10 cellular contexts compared by ENCODE assay signal in the genomic region with DNA sequence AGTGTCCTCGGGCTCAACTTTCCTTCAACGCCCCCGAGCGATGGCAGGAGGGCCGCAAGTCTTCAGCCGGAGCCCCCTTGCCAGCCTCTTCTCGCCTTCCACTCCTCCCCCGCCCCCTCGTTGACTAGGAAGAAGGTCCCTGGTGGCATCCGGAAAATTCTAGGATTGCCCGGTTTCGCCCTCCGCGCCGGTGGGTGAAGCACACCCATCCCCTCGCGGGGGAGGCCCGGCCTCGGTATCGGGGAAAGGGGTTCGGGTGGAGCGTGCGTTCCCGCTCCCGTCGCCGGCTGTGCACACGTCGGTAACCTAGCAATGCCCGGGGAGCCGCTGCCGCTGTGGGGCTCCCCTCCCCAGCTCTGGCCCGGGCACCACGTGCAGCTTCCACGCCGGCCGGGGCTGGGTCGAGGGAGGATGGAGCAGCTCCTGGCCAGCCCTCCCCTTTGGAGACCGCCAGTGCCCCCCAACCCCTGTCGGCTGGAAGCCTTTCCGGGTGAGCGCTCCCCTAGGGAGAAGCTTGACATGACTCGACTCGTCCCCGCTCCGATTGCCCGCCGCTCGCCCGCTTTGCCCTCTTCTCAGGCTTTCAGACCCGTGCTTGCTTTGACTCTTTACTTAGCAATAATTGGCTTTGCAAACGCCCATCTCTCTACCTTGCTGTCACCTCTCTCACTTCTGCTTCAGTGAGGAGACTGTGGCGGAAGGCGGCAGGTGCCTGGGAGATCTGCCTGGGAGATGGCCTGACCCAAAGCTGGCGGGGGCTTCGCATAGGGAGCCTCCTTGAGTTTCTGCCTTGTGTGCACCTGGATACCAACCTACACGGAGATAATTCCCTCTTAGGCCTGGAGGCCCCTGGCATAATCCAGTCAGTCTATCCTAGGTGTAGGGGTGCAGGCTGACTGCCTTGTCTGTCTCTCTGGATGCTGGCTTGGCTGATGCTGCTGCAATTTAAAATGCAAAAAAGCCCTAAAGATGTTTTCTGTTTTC. TPM values are rescaled to one million over a fixed set of nuclear protein-coding genes. Genes with fewer than 3 reads are reported as not detected.
DNase-seq lines count a peak whose midpoint lies in the region; ATAC-seq and TF ChIP-seq lines count a peak whose summit lies in the region.
"Had no signal": no experiment of that assay in that cellular context is flagged by ENCODE, and none has a peak within 500 bp of the region (broad histone marks: within the 10 kb centered on the region; RNA-seq: fewer than 3 reads in every experiment).

No MANE protein-coding gene starts in this region.

- H3K36me3 ChIP-seq in gastrocnemius medialis, result no peaks in the 10 kb centered on the region

- peak; percentile 40 to 43 for ATAC-seq in activated T-cell treated with anti-CD3 and anti-CD28 coated beads, Interleukin-2, amount 50 U/mL, for 72 hours (replicated peaks in 1 of 2)
- ATAC-seq in gastrocnemius medialis, result no peak

- H3K36me3 Mint-ChIP-seq in activated T-cell treated with anti-CD3 and anti-CD28 coated beads, Interleukin-2, amount 50 U/mL, for 72 hours (ENCODE audit: insufficient read depth in 2 of 2), result no peaks in the 10 kb centered on the region
- H3K36me3 Mint-ChIP-seq in CD14-positive monocyte, result no peaks in the 10 kb centered on the region

- no peaks in the 10 kb centered on the region for H3K9me3 ChIP-seq in gastrocnemius medialis

- H3K27me3 Mint-ChIP-seq in activated T-cell treated with anti-CD3 and anti-CD28 coated beads, Interleukin-2, amount 50 U/mL, for 72 hours (ENCODE audit: low read depth), result peaks cover 64% of the 10 kb centered on the region
- peaks cover 65 to 87% (median 80%) of the 10 kb centered on the region in 3 donors for H3K27me3 Mint-ChIP-seq in CD14-positive monocyte (ENCODE audit: low read depth in 3 of 3)

- TF ChIP-seq POLR2A in gastrocnemius medialis (IDR thresholded peaks at IDR 0.05) (no peak), erythroblast (IDR thresholded peaks at IDR 0.05; ENCODE audit: low read length) (no peak)

- DNase-seq in NCI-H2081 (lab: John Stamatoyannopoulos, UW) (peak; percentile 40 to 55), NCI-H2081 treated with DMSO at 0.1 percent for 48 hours (lab: John Stamatoyannopoulos, UW) (no peak), hypothalamus (lab: John Stamatoyannopoulos, UW) (peak in 30 of 51 donors; percentile 8 to 67 (median 36)), gastrocnemius medialis (no peak), erythroblast (lab: John Stamatoyannopoulos, UW) (no peak), NK-92 (lab: John Stamatoyannopoulos, UW; ENCODE audit: unreplicated experiment) (no peak), CD14-positive monocyte (ENCODE audit: low spot score) (no peak)
- peak; percentile 6 to 15 for DNase-seq in activated T-cell treated with anti-CD3 and anti-CD28 coated beads, Interleukin-2, amount 50 U/mL, for 72 hours

- H3K4me1 Mint-ChIP-seq in activated T-cell treated with anti-CD3 and anti-CD28 coated beads, Interleukin-2, amount 50 U/mL, for 72 hours (ENCODE audit: low read depth), result no peaks in the 10 kb centered on the region
- H3K4me1 Mint-ChIP-seq in CD14-positive monocyte, result peaks cover 13% of the 10 kb centered on the region

- in situ Hi-C loops in gastrocnemius medialis (cut with MboI; ENCODE audit: low sequenced_read_pairs in 4 of 4), result no loop called here

- H3K27ac Mint-ChIP-seq in activated T-cell treated with anti-CD3 and anti-CD28 coated beads, Interleukin-2, amount 50 U/mL, for 72 hours, result no peak overlapping the region
- H3K27ac Mint-ChIP-seq in CD14-positive monocyte, result no peak overlapping the region

- H3K4me1 ChIP-seq in gastrocnemius medialis, result peaks cover 7 to 16% of the 10 kb centered on the region in 2 donors

- H3K4me3 ChIP-seq in gastrocnemius medialis, result peak overlapping the region; percentile 35 to 43 (median 40)

- peaks cover 23 to 38% (median 36%) of the 10 kb centered on the region in 3 donors for H3K27me3 ChIP-seq in gastrocnemius medialis

- no peak overlapping the region for H3K27ac ChIP-seq in gastrocnemius medialis
- H3K27ac ChIP-seq: C4-2B had no signal

- TF ChIP-seq CTCF in gastrocnemius medialis (IDR thresholded peaks at IDR 0.05 in 4 of 5, conservative IDR thresholded peaks at IDR 0.05 in 1 of 5), result no peak
- no peak for TF ChIP-seq CTCF in CD14-positive monocyte (IDR thresholded peaks at IDR 0.05)

- H3K4me3 Mint-ChIP-seq in activated T-cell treated with anti-CD3 and anti-CD28 coated beads, Interleukin-2, amount 50 U/mL, for 72 hours, result peak overlapping the region; percentile 56 to 69
- H3K4me3 Mint-ChIP-seq in CD14-positive monocyte, result peak overlapping the region in 1 of 2 donors; percentile 85

- intact Hi-C loops in gastrocnemius medialis (cut with DNase I; ENCODE audit: low total_unique reads), result loop anchor here (10.0 kb wide), 1 partner anchor 191 kb away; no protein-coding TSS in a partner anchor
- intact Hi-C loops in CD14-positive monocyte (cut with micrococcal nuclease), result no loop called here

- no peaks in the 10 kb centered on the region for H3K9me3 Mint-ChIP-seq in activated T-cell treated with anti-CD3 and anti-CD28 coated beads, Interleukin-2, amount 50 U/mL, for 72 hours
- H3K9me3 Mint-ChIP-seq in CD14-positive monocyte, result peaks cover 0 to 12% (median 3%) of the 10 kb centered on the region in 7 donors

RNA-seq across cellular contexts. Expression of gene CACNA1D, which starts 1.4 kb away (rescaled TPM):
- 1 to 10 TPM in 1 of 2 donors, under 1 TPM in 1; 0.82 to 1.9 TPM for total RNA-seq in activated T-cell treated with anti-CD3 and anti-CD28 coated beads, Interleukin-2, amount 50 U/mL, for 72 hours
- total RNA-seq in gastrocnemius medialis, result under 1 TPM in 2 of 4 donors, not detected in 2; 0.18 to 0.34 TPM
- under 1 TPM; 0.29 to 0.98 TPM for polyA plus RNA-seq in CD14-positive monocyte
- total RNA-seq: lung microvascular endothelial cell had no signal

Comparison
In these comparisons a context has a peak if more than half of its experiments do, and no peak if none do; other contexts are left out.
1. DNase-seq: peak in NCI-H2081 (2 of 2), activated T-cell treated with anti-CD3 and anti-CD28 coated beads, Interleukin-2, amount 50 U/mL, for 72 hours (2 of 2) and hypothalamus (30 of 51); none in NCI-H2081 treated with DMSO at 0.1 percent for 48 hours (single experiment), gastrocnemius medialis (0 of 2), erythroblast (0 of 2), NK-92 (single experiment) and CD14-positive monocyte (single experiment).
2. ATAC-seq: peak in activated T-cell treated with anti-CD3 and anti-CD28 coated beads, Interleukin-2, amount 50 U/mL, for 72 hours (2 of 2); none in gastrocnemius medialis (0 of 2).